2 cellular contexts compared by ENCODE assay signal in the genomic region with DNA sequence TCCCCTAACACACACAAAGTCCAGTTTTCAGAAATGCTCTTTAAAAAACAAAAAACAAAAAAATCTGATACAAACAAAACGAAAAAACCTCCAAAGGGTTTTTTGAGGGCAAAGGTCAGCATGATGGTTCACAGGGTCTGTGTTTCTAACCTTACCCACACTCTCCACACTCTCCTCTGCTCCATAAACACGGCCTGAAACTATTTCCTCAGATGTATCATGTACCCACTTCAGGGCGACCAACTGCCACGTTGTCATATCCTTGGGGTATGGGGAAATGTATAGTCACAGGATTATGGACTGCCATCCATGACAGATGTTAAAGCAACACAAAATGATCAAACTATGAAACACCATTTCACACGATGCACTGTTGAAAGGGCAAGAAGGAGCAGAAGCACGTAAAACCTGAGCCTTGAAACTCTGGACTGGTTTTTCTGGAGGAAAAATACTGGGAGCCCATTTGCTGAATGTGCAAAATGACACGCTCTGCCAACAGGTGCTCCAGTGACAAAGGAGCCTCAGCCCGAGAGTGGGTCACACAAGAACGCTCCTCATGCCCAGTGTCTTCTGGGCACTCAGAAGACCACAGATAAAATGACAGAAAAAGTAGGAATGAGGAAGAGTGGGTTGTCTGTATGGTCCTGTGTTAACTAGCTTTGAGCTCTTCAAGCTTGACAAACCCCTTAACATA.
TF ChIP-seq lines count a peak whose summit lies in the region.

No MANE protein-coding gene starts in this region.

TF ChIP-seq in A549, 52 proteins besides CTCF, POLR2A, EP300 and RAD21:
- TF ChIP-seq, protein P1, sequence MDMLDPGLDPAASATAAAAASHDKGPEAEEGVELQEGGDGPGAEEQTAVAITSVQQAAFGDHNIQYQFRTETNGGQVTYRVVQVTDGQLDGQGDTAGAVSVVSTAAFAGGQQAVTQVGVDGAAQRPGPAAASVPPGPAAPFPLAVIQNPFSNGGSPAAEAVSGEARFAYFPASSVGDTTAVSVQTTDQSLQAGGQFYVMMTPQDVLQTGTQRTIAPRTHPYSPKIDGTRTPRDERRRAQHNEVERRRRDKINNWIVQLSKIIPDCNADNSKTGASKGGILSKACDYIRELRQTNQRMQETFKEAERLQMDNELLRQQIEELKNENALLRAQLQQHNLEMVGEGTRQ (IDR thresholded peaks at IDR 0.05), result no peak
- TF ChIP-seq MAFK (IDR thresholded peaks at IDR 0.05; ENCODE audit: partially characterized antibody), result peak; percentile 71

TF ChIP-seq in K562, 482 proteins besides CTCF, POLR2A, EP300 and RAD21:
- TF ChIP-seq C11orf30 (IDR thresholded peaks at IDR 0.05; ENCODE audit: low read depth) (peak; percentile 78), CXXC5 (CRISPR knock-in tag; IDR thresholded peaks at IDR 0.05) (0 out of 2 replicates have a peak, but pooled peaks have one; percentile 5), MAFG (tag; conservative IDR thresholded peaks at IDR 0.05) (peak; percentile 55), FOXJ3 (CRISPR knock-in tag; IDR thresholded peaks at IDR 0.05) (no peak), MAFK (IDR thresholded peaks at IDR 0.05; ENCODE audit: low read length) (peak; percentile 21; the same call in 1 of the 2 replicates), ZNF316 (IDR thresholded peaks at IDR 0.05) (peak; percentile 82), NR2C1 (IDR thresholded peaks at IDR 0.05) (peak; percentile 61; the same call in 1 of the 2 replicates), NR2C1 (tag; IDR thresholded peaks at IDR 0.05) (peak; percentile 43; the same call in 1 of the 2 replicates), MAFF (IDR thresholded peaks at IDR 0.05; ENCODE audit: low read length) (peak; percentile 44), SP1 (CRISPR knock-in tag; IDR thresholded peaks at IDR 0.05) (0 out of 2 replicates have a peak, but pooled peaks have one; percentile 24), TBP (optimal IDR thresholded peaks at IDR 0.05; ENCODE audit: low read depth, low read length) (no peak), RBM39 (optimal IDR thresholded peaks at IDR 0.05; ENCODE audit: low read depth, low read length) (no peak), PRMT5 (CRISPR knock-in tag; IDR thresholded peaks at IDR 0.05) (no peak), ETV5 (CRISPR knock-in tag; IDR thresholded peaks at IDR 0.05; ENCODE audit: low read depth) (peak; percentile 20; the same call in 1 of the 2 replicates)
- TF ChIP-seq, protein P2, sequence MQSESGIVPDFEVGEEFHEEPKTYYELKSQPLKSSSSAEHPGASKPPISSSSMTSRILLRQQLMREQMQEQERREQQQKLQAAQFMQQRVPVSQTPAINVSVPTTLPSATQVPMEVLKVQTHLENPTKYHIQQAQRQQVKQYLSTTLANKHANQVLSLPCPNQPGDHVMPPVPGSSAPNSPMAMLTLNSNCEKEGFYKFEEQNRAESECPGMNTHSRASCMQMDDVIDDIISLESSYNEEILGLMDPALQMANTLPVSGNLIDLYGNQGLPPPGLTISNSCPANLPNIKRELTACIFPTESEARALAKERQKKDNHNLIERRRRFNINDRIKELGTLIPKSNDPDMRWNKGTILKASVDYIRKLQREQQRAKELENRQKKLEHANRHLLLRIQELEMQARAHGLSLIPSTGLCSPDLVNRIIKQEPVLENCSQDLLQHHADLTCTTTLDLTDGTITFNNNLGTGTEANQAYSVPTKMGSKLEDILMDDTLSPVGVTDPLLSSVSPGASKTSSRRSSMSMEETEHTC (IDR thresholded peaks at IDR 0.05), result no peak
